ENCODE assay signal across 8 cellular contexts in genomic region chr2:240560084-240560479, GRCh38. TPM values are rescaled to one million over a fixed set of nuclear protein-coding genes. Genes with fewer than 3 reads are reported as not detected.
DNase-seq lines count a peak whose midpoint lies in the region; ATAC-seq and TF ChIP-seq lines count a peak whose summit lies in the region.

Gene DUSP28 (plus strand): TSS chr2:240560357. CDS start chr2:240560685, 328 bp downstream.

- no peaks in the 10 kb centered on the region for H3K36me3 ChIP-seq in neuron (ENCODE audit: insufficient read depth, low read length)

- H3K27me3 ChIP-seq in foreskin keratinocyte (no peaks in the 10 kb centered on the region), neuron (ENCODE audit: insufficient read depth, low read length) (no peaks in the 10 kb centered on the region)

- H3K4me3 ChIP-seq in neuron (ENCODE audit: low read length), result peak within 1 kb of the TSS; percentile 66

- peaks cover 9% of the 10 kb centered on the region for H3K4me1 ChIP-seq in foreskin keratinocyte
- peaks cover 15% of the 10 kb centered on the region for H3K4me1 ChIP-seq in neuron (ENCODE audit: insufficient read depth, low read length)

- H3K27ac ChIP-seq in foreskin keratinocyte (peak within 1 kb of the TSS; percentile 80), substantia nigra (ENCODE audit: low read depth, low read length, poor library complexity, severe bottlenecking) (peak within 1 kb of the TSS; percentile 94)

- peak; percentile 89 for TF ChIP-seq POLR2A in Raji (IDR thresholded peaks at IDR 0.05; ENCODE audit: insufficient read depth, low read depth, low read length)

- peak within 1 kb of the TSS; percentile 88 for H2AFZ ChIP-seq in neuron (ENCODE audit: low read depth, low read length)

- peaks cover 3% of the 10 kb centered on the region for H3K9me3 ChIP-seq in neuron (ENCODE audit: low read length)

- ATAC-seq in GM21723 (IDR thresholded peaks at IDR 0.05; ENCODE audit: unreplicated experiment) (peak; percentile 61), foreskin keratinocyte (peak; percentile 60)

- no peak for TF ChIP-seq CTCF in foreskin keratinocyte (conservative IDR thresholded peaks at IDR 0.05)

- DNase-seq in EH (ENCODE audit: low read depth) (peak; percentile 88), KG1 (lab: John Stamatoyannopoulos, UW) (peak; percentile 74), activated gamma-delta T cell (lab: John Stamatoyannopoulos, UW) (peak; percentile 86), foreskin keratinocyte (peak; percentile 63 to 80), substantia nigra (lab: John Stamatoyannopoulos, UW) (peak; percentile 55 to 96 (median 86))

RNA-seq across cellular contexts. Expression of gene DUSP28, which starts in this region (rescaled TPM):
- total RNA-seq in foreskin keratinocyte, result 1.8 and 2.6 TPM in 2 replicates
- 2.1 and 2.5 TPM in 2 replicates for polyA plus RNA-seq in foreskin keratinocyte

Comparison
In these comparisons a context has a peak if more than half of its experiments do, and no peak if none do; other contexts are left out.
1. Peak in every context shown above with its lines: DNase-seq, ATAC-seq, H3K4me3 ChIP-seq and H3K27ac ChIP-seq.